Comparison of ENCODE assay signal across 16 cellular contexts in genomic region chr2:10390369-10390801, GRCh38. TPM values are rescaled to one million over a fixed set of nuclear protein-coding genes. Genes with fewer than 3 reads are reported as not detected.
DNase-seq lines count a peak whose midpoint lies in the region; ATAC-seq and TF ChIP-seq lines count a peak whose summit lies in the region.
"Had no signal": no experiment of that assay in that cellular context is flagged by ENCODE, and none has a peak within 500 bp of the region (broad histone marks: within the 10 kb centered on the region; RNA-seq: fewer than 3 reads in every experiment).

No MANE protein-coding gene starts in this region.

- H3K4me1 ChIP-seq in GM23248 (ENCODE audit: insufficient read depth) = peaks cover 32% of the 10 kb centered on the region
- H3K4me1 ChIP-seq in SJSA1 (replicated peaks) = peaks cover 43% of the 10 kb centered on the region
- peaks cover 6% of the 10 kb centered on the region for H3K4me1 ChIP-seq in testis

- in situ Hi-C loops in GM23248 (cut with MboI) = no loop called here

- TF ChIP-seq POLR2A in testis (IDR thresholded peaks at IDR 0.05) = no peak

- H3K9me2 ChIP-seq in GM23248 (ENCODE audit: insufficient read depth) = no peaks in the 10 kb centered on the region
- H3K9me2 ChIP-seq: SK-N-SH had no signal

- H3K9me3 ChIP-seq in GM23248 (ENCODE audit: low read depth) (no peaks in the 10 kb centered on the region), SJSA1 (replicated peaks) (no peaks in the 10 kb centered on the region), testis (no peaks in the 10 kb centered on the region)
- H3K9me3 ChIP-seq: SK-N-SH, spleen, thyroid gland had no signal

- intact Hi-C loops in testis (cut with DNase I; ENCODE audit: low total_unique reads) = no loop called here

- 37 to 41% methylated on average over 6 of the region's 6 CpGs for WGBS in GM23248 (ENCODE audit: low coverage in 1 of 2, low lambda C conversion rate in 2 of 2, missing lambda C conversion rate in 2 of 2), 2 experiments
- 80 to 90% methylated on average over 6 of the region's 6 CpGs for WGBS in testis, 2 donors

- DNase-seq in A172 (ENCODE audit: low spot score) = peak; percentile 56
- DNase-seq in GM23248 = peak; percentile 82
- no peak for DNase-seq in SJSA1 (ENCODE audit: low read depth in 1 of 2, low spot score in 2 of 2)
- DNase-seq in hepatic stellate cell (ENCODE audit: low spot score) = peak; percentile 72
- no peak for DNase-seq in superior temporal gyrus (ENCODE audit: extremely low spot score)
- no peak for DNase-seq in testis
- no peak for DNase-seq in T-helper 9 cell
- DNase-seq: activated CD8-positive, alpha-beta memory T cell treated with anti-CD3 and anti-CD28 coated beads, Interleukin-2, amount 50 U/mL, for 48 hours; activated naive CD8-positive, alpha-beta T cell treated with anti-CD3 and anti-CD28 coated beads, Interleukin-2, amount 10 ng/mL, durations not matched to agents 7 days and 5 days; DMS79 treated with DMSO at 0.1 percent for 48 hours; Kasumi-1; NCI-H2107; SK-N-SH; spleen; thyroid gland had no signal

- H3K27ac ChIP-seq in GM23248 = peak overlapping the region; percentile 73
- peak overlapping the region; percentile 8 for H3K27ac ChIP-seq in SJSA1
- H3K27ac ChIP-seq in testis = no peak overlapping the region
- H3K27ac ChIP-seq: thyroid gland had no signal

- ATAC-seq in GM18873 (IDR thresholded peaks at IDR 0.05; ENCODE audit: low FRiP score, unreplicated experiment) = no peak

- H3K27me3 ChIP-seq in GM23248 (replicated peaks; ENCODE audit: insufficient read depth) = no peaks in the 10 kb centered on the region
- no peaks in the 10 kb centered on the region for H3K27me3 ChIP-seq in SJSA1 (replicated peaks)
- no peaks in the 10 kb centered on the region for H3K27me3 ChIP-seq in testis
- H3K27me3 ChIP-seq: thyroid gland had no signal

- peak overlapping the region; percentile 66 for H3K4me2 ChIP-seq in GM23248 (ENCODE audit: unreplicated experiment)
- H3K4me2 ChIP-seq: SK-N-SH had no signal

- peaks cover 36% of the 10 kb centered on the region for H3K79me2 ChIP-seq in GM23248 (ENCODE audit: insufficient read depth)

- H3F3A ChIP-seq in GM23248 (ENCODE audit: insufficient read depth) = peaks cover 11% of the 10 kb centered on the region; the same call in 1 of the 2 replicates

- no peak for TF ChIP-seq CTCF in testis (IDR thresholded peaks at IDR 0.05)

- no peak overlapping the region for H2AFZ ChIP-seq in GM23248

- H3K4me3 ChIP-seq in GM23248 (no peak overlapping the region), SJSA1 (no peak overlapping the region), testis (no peak overlapping the region)
- H3K4me3 ChIP-seq: spleen, thyroid gland had no signal

- no peaks in the 10 kb centered on the region for H4K20me1 ChIP-seq in GM23248 (ENCODE audit: insufficient read depth)

- H3K9ac ChIP-seq in GM23248 = peak overlapping the region; percentile 36; the same call in 1 of the 2 replicates
- H3K9ac ChIP-seq: SK-N-SH had no signal

- no peaks in the 10 kb centered on the region for H3K36me3 ChIP-seq in GM23248 (ENCODE audit: low read depth)
- no peaks in the 10 kb centered on the region for H3K36me3 ChIP-seq in SJSA1
- H3K36me3 ChIP-seq in testis (ENCODE audit: low read depth, missing control alignments) = no peaks in the 10 kb centered on the region
- H3K36me3 ChIP-seq: spleen, thyroid gland had no signal

RNA-seq across cellular contexts. Expression of gene ODC1, which starts 57.7 kb away (rescaled TPM):
- 308 and 372 TPM in 2 replicates for total RNA-seq in A172 (2014; rRNA removed; shearing (Covaris generic))
- total RNA-seq in GM23248 (2014; rRNA removed; shearing (Covaris generic)) = 106 and 114 TPM in 2 replicates
- polyA plus RNA-seq in GM23248 (2016; fragmentation: Nextera tagmentation; extraction: Ambion mirVana) = 58.3 and 61.5 TPM in 2 replicates
- 110 and 113 TPM in 2 replicates for total RNA-seq in SJSA1 (2014; rRNA removed; shearing (Covaris generic))
- total RNA-seq in testis = 100 to 1,000 TPM; 208 to 321 TPM
- 309 TPM for polyA plus RNA-seq in testis (ENCODE audit: insufficient read depth, low read depth, low replicate concordance)

Comparison
In these comparisons a context has a peak if more than half of its experiments do, and no peak if none do; other contexts are left out.
1. DNase-seq: peak in A172 (single experiment), GM23248 (single experiment) and hepatic stellate cell (single experiment); none in SJSA1 (0 of 2), superior temporal gyrus (single experiment), testis (single experiment) and T-helper 9 cell (single experiment).
2. H3K27ac ChIP-seq: peak in GM23248 (single experiment) and SJSA1 (single experiment); none in testis (0 of 2).